14 cellular contexts compared by ENCODE assay signal in genomic region chr6:169445661-169446581, GRCh38.
DNase-seq lines count a peak whose midpoint lies in the region; ATAC-seq and TF ChIP-seq lines count a peak whose summit lies in the region.
"Had no signal": no experiment of that assay in that cellular context is flagged by ENCODE, and none has a peak within 500 bp of the region (broad histone marks: within the 10 kb centered on the region; RNA-seq: fewer than 3 reads in every experiment).

No MANE protein-coding gene starts in this region.

- no peak overlapping the region for H3K27ac Mint-ChIP-seq in Calu3 (ENCODE audit: unreplicated experiment)

- DNase-seq in Calu3, result peak; percentile 41
- DNase-seq in NCI-H1436 treated with DMSO at 0.1 percent for 48 hours (lab: John Stamatoyannopoulos, UW), result peak; percentile 11
- DNase-seq in NCI-H774 (lab: John Stamatoyannopoulos, UW), result peak; percentile 80
- peak; percentile 53 for DNase-seq in mucosa of gallbladder (ENCODE audit: low spot score)
- no peak for DNase-seq in activated CD8-positive, alpha-beta memory T cell treated with anti-CD3 and anti-CD28 coated beads, Interleukin-2, amount 50 U/mL, for 4 hours
- DNase-seq in stimulated activated CD4-positive, alpha-beta T cell treated with anti-CD3 and anti-CD28 coated beads, Interleukin-15, amount 100 ng/mL, for 24 hours, result no peak
- DNase-seq in left ventricle myocardium superior, result no peak
- DNase-seq: activated naive CD4-positive, alpha-beta T cell treated with anti-CD3 and anti-CD28 coated beads, Interleukin-2, amount 50 U/mL, for 16 hours; DND-41; effector CD8-positive, alpha-beta T cell; foreskin melanocyte; stimulated activated CD4-positive, alpha-beta T cell treated with anti-CD3 and anti-CD28 coated beads, Interleukin-12 subunit alpha, Interleukin-12 subunit beta, amount 100 ng/mL, for 4 hours; testis had no signal

- TF ChIP-seq CTCF in Calu3 (IDR thresholded peaks at IDR 0.05; ENCODE audit: unreplicated experiment), result no peak

- no peaks in the 10 kb centered on the region for H3K27me3 Mint-ChIP-seq in Calu3 (ENCODE audit: unreplicated experiment)

- intact Hi-C loops in Calu3 (cut with micrococcal nuclease; ENCODE audit: unreplicated experiment), result no loop called here
- intact Hi-C loops in left ventricle myocardium superior (cut with micrococcal nuclease), result no loop called here

- ATAC-seq in left ventricle myocardium superior, result no peak
- ATAC-seq in HG03175 (IDR thresholded peaks at IDR 0.05; ENCODE audit: unreplicated experiment), result no peak

- BruUV-seq in Calu3 (replicated peaks; lab: Mats Ljungman, UMichigan), result no TSS peak

- no peaks in the 10 kb centered on the region for H3K9me3 Mint-ChIP-seq in Calu3 (ENCODE audit: low read depth, unreplicated experiment)

- H3K4me3 Mint-ChIP-seq in Calu3 (ENCODE audit: low read depth, unreplicated experiment), result peak overlapping the region; percentile 50

- CTCF ChIA-PET in Calu3 (lab: Charles Lee), result interaction anchor here (0.6 to 1.0 kb wide), 2 partner anchors 8 to 944 kb away, joined by 3 read pairs; no protein-coding TSS in a partner anchor

- H3K4me1 Mint-ChIP-seq in Calu3 (ENCODE audit: low read depth, unreplicated experiment), result peaks cover 13% of the 10 kb centered on the region

- no peaks in the 10 kb centered on the region for H3K36me3 Mint-ChIP-seq in Calu3 (ENCODE audit: insufficient read depth, unreplicated experiment)

Comparison
In these comparisons a context has a peak if more than half of its experiments do, and no peak if none do; other contexts are left out.
1. DNase-seq: peak in Calu3 (single experiment), NCI-H1436 treated with DMSO at 0.1 percent for 48 hours (single experiment), NCI-H774 (single experiment) and mucosa of gallbladder (single experiment); none in activated CD8-positive, alpha-beta memory T cell treated with anti-CD3 and anti-CD28 coated beads, Interleukin-2, amount 50 U/mL, for 4 hours (single experiment), stimulated activated CD4-positive, alpha-beta T cell treated with anti-CD3 and anti-CD28 coated beads, Interleukin-15, amount 100 ng/mL, for 24 hours (single experiment) and left ventricle myocardium superior (single experiment).